In genomic region chr4:112504807-112505206, GRCh38 we compare ENCODE assay signal across 8 cellular contexts. TPM values are rescaled to one million over a fixed set of nuclear protein-coding genes. Genes with fewer than 3 reads are reported as not detected.
"Had no signal": no experiment of that assay in that cellular context is flagged by ENCODE, and none has a peak within 500 bp of the region (broad histone marks: within the 10 kb centered on the region; RNA-seq: fewer than 3 reads in every experiment).

No MANE protein-coding gene starts in this region.

- H3K27ac ChIP-seq: GM23248 had no signal

- H3K4me3 ChIP-seq: GM23248 had no signal

- H3K9ac ChIP-seq: GM23248 had no signal

- FAIRE-seq: H54, HTR-8/SVneo had no signal

- DNase-seq: GM23248, GOT3, H9, HCEC 1CT, KBM-7 had no signal

- H2AFZ ChIP-seq: GM23248 had no signal

RNA-seq across cellular contexts. Expression of gene NEUROG2, which starts 11.2 kb away (rescaled TPM):
- total RNA-seq: GM23248, H9, HT-29 had no signal
- polyA plus RNA-seq: GM23248 had no signal
